Comparison of ENCODE assay signal across 37 cellular contexts in genomic region chr10:16361086-16361485, GRCh38.
"Had no signal": no experiment of that assay in that cellular context is flagged by ENCODE, and none has a peak within 500 bp of the region (broad histone marks: within the 10 kb centered on the region; RNA-seq: fewer than 3 reads in every experiment).

No MANE protein-coding gene starts in this region.

- DNase-seq: activated B cell treated with CpG ODN at 0.5 μM for 24 hours; activated CD4-positive, alpha-beta memory T cell treated with anti-CD3 and anti-CD28 coated beads for 36 hours; activated CD4-positive, alpha-beta T cell treated with anti-CD3 and anti-CD28 coated beads for 4 hours; activated CD4-positive, alpha-beta T cell treated with anti-CD3 and anti-CD28 coated beads, Interleukin-2, amount 10 ng/mL, durations not matched to agents 24 days and 14 days; activated CD4-positive, alpha-beta T cell treated with anti-CD3 and anti-CD28 coated beads, Interleukin-2, amount 50 U/mL, for 1 hour; activated CD4-positive, alpha-beta T cell treated with anti-CD3 and anti-CD28 coated beads, Interleukin-2, amount 50 U/mL, for 4 hours; activated CD4-positive, CD25-positive, alpha-beta regulatory T cell treated with anti-CD3 and anti-CD28 coated beads, Interleukin-2, amount 50 U/mL, for 72 hours; activated CD8-positive, alpha-beta memory T cell treated with anti-CD3 and anti-CD28 coated beads, Interleukin-2, amount 50 U/mL, for 4 hours; activated CD8-positive, alpha-beta T cell treated with anti-CD3 and anti-CD28 coated beads for 36 hours; activated effector memory CD4-positive, alpha-beta T cell treated with anti-CD3 and anti-CD28 coated beads, Interleukin-2, amount 50 U/mL, for 16 hours; activated gamma-delta T cell treated with Interleukin-2 at 50 U/mL for 16 hours; activated naive CD4-positive, alpha-beta T cell; activated naive CD4-positive, alpha-beta T cell treated with anti-CD3 and anti-CD28 coated beads for 36 hours; activated naive CD4-positive, alpha-beta T cell treated with anti-CD3 and anti-CD28 coated beads, Interleukin-2, amount 50 U/mL, for 16 hours; activated naive CD8-positive, alpha-beta T cell treated with anti-CD3 and anti-CD28 coated beads for 36 hours; activated T-cell treated with anti-CD3 and anti-CD28 coated beads for 4 hours; activated T-cell treated with anti-CD3 and anti-CD28 coated beads, Interleukin-2, amount 50 U/mL, for 1 hour; activated T-cell treated with anti-CD3 and anti-CD28 coated beads, Interleukin-2, amount 50 U/mL, for 4 hours; activated T-cell treated with anti-CD3 and anti-CD28 coated beads, Interleukin-2, amount 50 U/mL, for 72 hours; adrenal gland; amniotic stem cell; aorta; body of pancreas; brain microvascular endothelial cell; central memory CD4-positive, alpha-beta T cell; T-helper 1 cell; T-helper 2 cell; T-helper 9 cell had no signal

- H3K27me3 Mint-ChIP-seq: activated B cell treated with CpG ODN at 0.5 μM for 24 hours; activated CD4-positive, alpha-beta T cell treated with anti-CD3 and anti-CD28 coated beads, Interleukin-2, amount 10 ng/mL, durations not matched to agents 24 days and 14 days had no signal

- H3K27me3 ChIP-seq: adrenal gland, body of pancreas, brain microvascular endothelial cell, breast epithelium had no signal

- H3K36me3 ChIP-seq: adrenal gland, brain microvascular endothelial cell, breast epithelium had no signal

- H3K4me1 ChIP-seq: adrenal gland, body of pancreas, breast epithelium had no signal

- H3K4me1 Mint-ChIP-seq: activated B cell treated with CpG ODN at 0.5 μM for 24 hours; activated CD4-positive, alpha-beta T cell treated with anti-CD3 and anti-CD28 coated beads, Interleukin-2, amount 10 ng/mL, durations not matched to agents 24 days and 14 days; activated naive CD8-positive, alpha-beta T cell treated with anti-CD3 and anti-CD28 coated beads for 36 hours; activated T-helper 17 cell treated with anti-CD3 and anti-CD28 coated beads, Interleukin-2, amount 50 U/mL, for 72 hours had no signal

- H3K4me3 ChIP-seq: adrenal gland, body of pancreas, breast epithelium had no signal

- H3K9me3 Mint-ChIP-seq: activated B cell treated with CpG ODN at 0.5 μM for 24 hours; activated CD4-positive, alpha-beta T cell treated with anti-CD3 and anti-CD28 coated beads, Interleukin-2, amount 10 ng/mL, durations not matched to agents 24 days and 14 days; activated naive CD4-positive, alpha-beta T cell treated with anti-CD3 and anti-CD28 coated beads for 36 hours; activated T-cell treated with anti-CD3 and anti-CD28 coated beads, Interleukin-2, amount 50 U/mL, for 4 hours; activated T-helper 1 cell treated with anti-CD3 and anti-CD28 coated beads, Interleukin-12 subunit alpha, Interleukin-12 subunit beta, Interleukin-2, Interleukin-4 antibody, amounts not matched to agents 30 ng/mL and 10 ng/mL and 1 ng/mL, durations not matched to agents 14 hours and 24 hours and 36 hours; activated T-helper 17 cell treated with anti-CD3 and anti-CD28 coated beads, Interleukin-2, amount 50 U/mL, for 72 hours; T-helper 1 cell treated with Interleukin-12 subunit alpha and Interleukin-12 subunit beta and Interleukin-4 antibody, amounts not matched to agents 30 μg/mL and 1 μg/mL, for 36 hours; T-helper 2 cell treated with Interferon-gamma antibody and Interleukin-4, amounts not matched to agents 5 μg/mL and 100 μg/mL, for 36 hours had no signal

- H3K36me3 Mint-ChIP-seq: activated CD4-positive, alpha-beta memory T cell treated with anti-CD3 and anti-CD28 coated beads for 36 hours; activated naive CD4-positive, alpha-beta T cell treated with anti-CD3 and anti-CD28 coated beads, Interleukin-2, amount 50 U/mL, for 72 hours; activated naive CD8-positive, alpha-beta T cell treated with anti-CD3 and anti-CD28 coated beads for 36 hours had no signal

- H3K4me3 Mint-ChIP-seq: activated B cell treated with CpG ODN at 0.5 μM for 24 hours; activated CD4-positive, alpha-beta memory T cell treated with anti-CD3 and anti-CD28 coated beads for 36 hours; activated CD4-positive, alpha-beta T cell treated with anti-CD3 and anti-CD28 coated beads, Interleukin-2, amount 10 ng/mL, durations not matched to agents 24 days and 14 days; activated CD8-positive, alpha-beta T cell treated with anti-CD3 and anti-CD28 coated beads for 36 hours; activated naive CD4-positive, alpha-beta T cell treated with anti-CD3 and anti-CD28 coated beads for 36 hours; activated naive CD8-positive, alpha-beta T cell treated with anti-CD3 and anti-CD28 coated beads for 36 hours; activated T-cell treated with anti-CD3 and anti-CD28 coated beads, Interleukin-2, amount 50 U/mL, for 4 hours; activated T-cell treated with anti-CD3 and anti-CD28 coated beads, Interleukin-2, amount 50 U/mL, for 72 hours; activated T-helper 1 cell treated with anti-CD3 and anti-CD28 coated beads, Interleukin-12 subunit alpha, Interleukin-12 subunit beta, Interleukin-2, Interleukin-4 antibody, amounts not matched to agents 30 ng/mL and 10 ng/mL and 1 ng/mL, durations not matched to agents 14 hours and 24 hours and 36 hours; activated T-helper 17 cell treated with anti-CD3 and anti-CD28 coated beads, Interleukin-2, amount 50 U/mL, for 72 hours; T-helper 1 cell treated with Interleukin-12 subunit alpha and Interleukin-12 subunit beta and Interleukin-4 antibody, amounts not matched to agents 30 μg/mL and 1 μg/mL, for 36 hours; T-helper 2 cell treated with Interferon-gamma antibody and Interleukin-4, amounts not matched to agents 5 μg/mL and 100 μg/mL, for 36 hours had no signal

- FAIRE-seq: astrocyte, TTC549 had no signal

- ATAC-seq: activated CD8-positive, alpha-beta T cell treated with anti-CD3 and anti-CD28 coated beads for 36 hours; activated naive CD4-positive, alpha-beta T cell treated with anti-CD3 and anti-CD28 coated beads, Interleukin-2, amount 50 U/mL, for 72 hours; activated T-cell treated with anti-CD3 and anti-CD28 coated beads, Interleukin-2, amount 50 U/mL, for 4 hours; activated T-cell treated with anti-CD3 and anti-CD28 coated beads, Interleukin-2, amount 50 U/mL, for 72 hours; activated T-helper 17 cell treated with anti-CD3 and anti-CD28 coated beads, Interleukin-2, amount 50 U/mL, for 72 hours; body of pancreas had no signal

- H3K9me3 ChIP-seq: adrenal gland had no signal

- H3K27ac ChIP-seq: adrenal gland, body of pancreas, brain microvascular endothelial cell, breast epithelium, VCaP had no signal

- H3K27ac Mint-ChIP-seq: activated B cell treated with CpG ODN at 0.5 μM for 24 hours; activated CD4-positive, alpha-beta memory T cell treated with anti-CD3 and anti-CD28 coated beads for 36 hours; activated CD4-positive, alpha-beta T cell treated with anti-CD3 and anti-CD28 coated beads, Interleukin-2, amount 10 ng/mL, durations not matched to agents 24 days and 14 days; activated CD8-positive, alpha-beta T cell treated with anti-CD3 and anti-CD28 coated beads for 36 hours; activated naive CD4-positive, alpha-beta T cell treated with anti-CD3 and anti-CD28 coated beads for 36 hours; activated naive CD8-positive, alpha-beta T cell treated with anti-CD3 and anti-CD28 coated beads for 36 hours; activated T-cell treated with anti-CD3 and anti-CD28 coated beads, Interleukin-2, amount 50 U/mL, for 72 hours; activated T-helper 1 cell treated with anti-CD3 and anti-CD28 coated beads, Interleukin-12 subunit alpha, Interleukin-12 subunit beta, Interleukin-2, Interleukin-4 antibody, amounts not matched to agents 30 ng/mL and 10 ng/mL and 1 ng/mL, durations not matched to agents 14 hours and 24 hours and 36 hours; activated T-helper 17 cell treated with anti-CD3 and anti-CD28 coated beads, Interleukin-2, amount 50 U/mL, for 72 hours; T-helper 1 cell treated with Interleukin-12 subunit alpha and Interleukin-12 subunit beta and Interleukin-4 antibody, amounts not matched to agents 30 μg/mL and 1 μg/mL, for 36 hours; T-helper 2 cell treated with Interferon-gamma antibody and Interleukin-4, amounts not matched to agents 5 μg/mL and 100 μg/mL, for 36 hours had no signal
